In the genomic region with DNA sequence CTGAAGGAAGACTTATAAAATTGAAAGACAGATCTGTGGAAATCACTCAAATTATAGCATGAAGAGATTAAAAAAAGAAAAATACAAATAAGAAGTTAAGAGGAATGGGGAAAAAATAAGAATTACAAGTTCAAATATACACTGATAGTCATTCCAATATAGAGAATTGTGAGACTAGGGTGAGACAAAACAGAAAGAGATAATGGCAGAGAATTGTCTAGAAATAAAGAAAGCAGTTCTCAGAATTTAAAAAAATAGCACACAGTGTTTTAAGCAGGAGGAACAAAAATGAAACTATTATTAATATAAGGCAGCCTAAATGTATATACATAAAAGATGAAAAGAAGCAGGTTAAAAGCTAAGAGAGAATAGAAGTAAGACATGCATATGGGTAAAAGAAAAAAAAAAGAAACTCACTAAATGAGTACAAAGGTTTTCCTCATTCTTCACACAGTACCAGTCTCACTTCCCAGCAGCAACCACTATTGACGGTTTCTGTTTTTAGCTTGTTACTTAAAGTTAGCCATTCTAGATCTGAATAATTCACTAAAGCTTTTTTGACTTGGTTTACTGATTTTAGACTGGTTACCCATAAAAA, we compare ENCODE assay signal across 15 cellular contexts. TPM values are rescaled to one million over a fixed set of nuclear protein-coding genes. Genes with fewer than 3 reads are reported as not detected.
DNase-seq lines count a peak whose midpoint lies in the region; ATAC-seq and FAIRE-seq lines count a peak whose summit lies in the region.
"Had no signal": no experiment of that assay in that cellular context is flagged by ENCODE, and none has a peak within 500 bp of the region (broad histone marks: within the 10 kb centered on the region; RNA-seq: fewer than 3 reads in every experiment).

No MANE protein-coding gene starts in this region.

- peak; percentile 51 for FAIRE-seq in islet of Langerhans (lab: Jason Lieb, UNC)
- FAIRE-seq: urothelium cell line had no signal

- peaks cover 0 to 17% of the 10 kb centered on the region in 2 donors for H3K36me3 Mint-ChIP-seq in activated naive CD4-positive, alpha-beta T cell treated with anti-CD3 and anti-CD28 coated beads, Interleukin-2, amount 50 U/mL, for 72 hours
- no peaks in the 10 kb centered on the region for H3K36me3 Mint-ChIP-seq in T-helper 2 cell treated with Interferon-gamma antibody and Interleukin-4, amounts not matched to agents 5 μg/mL and 100 μg/mL, for 36 hours (ENCODE audit: low read depth)
- H3K36me3 Mint-ChIP-seq: neural progenitor cell had no signal

- no peak overlapping the region for H3K4me3 Mint-ChIP-seq in T-helper 2 cell treated with Interferon-gamma antibody and Interleukin-4, amounts not matched to agents 5 μg/mL and 100 μg/mL, for 36 hours
- H3K4me3 Mint-ChIP-seq: neural progenitor cell, T-helper 17 cell had no signal

- peaks cover 2% of the 10 kb centered on the region for H3K4me1 Mint-ChIP-seq in T-helper 2 cell treated with Interferon-gamma antibody and Interleukin-4, amounts not matched to agents 5 μg/mL and 100 μg/mL, for 36 hours (ENCODE audit: low read depth)
- H3K4me1 Mint-ChIP-seq: neural progenitor cell had no signal

- H3K27ac Mint-ChIP-seq in activated naive CD4-positive, alpha-beta T cell treated with anti-CD3 and anti-CD28 coated beads, Interleukin-2, amount 50 U/mL, for 72 hours = no peak overlapping the region
- H3K27ac Mint-ChIP-seq in T-helper 2 cell treated with Interferon-gamma antibody and Interleukin-4, amounts not matched to agents 5 μg/mL and 100 μg/mL, for 36 hours = no peak overlapping the region
- H3K27ac Mint-ChIP-seq: neural progenitor cell, T-helper 17 cell had no signal

- ATAC-seq in activated naive CD4-positive, alpha-beta T cell treated with anti-CD3 and anti-CD28 coated beads, Interleukin-2, amount 50 U/mL, for 72 hours = peak; percentile 64 to 98
- ATAC-seq in GM21367 (IDR thresholded peaks at IDR 0.05; ENCODE audit: unreplicated experiment) (peak; percentile 56), HG03025 (IDR thresholded peaks at IDR 0.05; ENCODE audit: low FRiP score, unreplicated experiment) (peak; percentile 82)
- ATAC-seq: T-helper 17 cell had no signal

- peaks cover 0 to 15% of the 10 kb centered on the region in 2 donors for H3K9me3 Mint-ChIP-seq in activated naive CD4-positive, alpha-beta T cell treated with anti-CD3 and anti-CD28 coated beads, Interleukin-2, amount 50 U/mL, for 72 hours
- H3K9me3 Mint-ChIP-seq in T-helper 2 cell treated with Interferon-gamma antibody and Interleukin-4, amounts not matched to agents 5 μg/mL and 100 μg/mL, for 36 hours = no peaks in the 10 kb centered on the region
- H3K9me3 Mint-ChIP-seq: neural progenitor cell had no signal

- DNase-seq in activated naive CD4-positive, alpha-beta T cell treated with anti-CD3 and anti-CD28 coated beads, Interleukin-2, amount 50 U/mL, for 72 hours (ENCODE audit: low spot score in 2 of 2) = no peak
- DNase-seq in activated naive CD4-positive, alpha-beta T cell treated with anti-CD3 and anti-CD28 coated beads, Interleukin-2, amount 50 U/mL, for 16 hours = no peak
- no peak for DNase-seq in GM03348 (ENCODE audit: low spot score)
- DNase-seq in hepatic stellate cell (ENCODE audit: low spot score) = no peak
- DNase-seq in T-helper 2 cell treated with Interferon-gamma antibody and Interleukin-4, amounts not matched to agents 5 μg/mL and 100 μg/mL, for 36 hours (ENCODE audit: low spot score) = no peak
- DNase-seq: activated CD8-positive, alpha-beta memory T cell treated with anti-CD3 and anti-CD28 coated beads, Interleukin-2, amount 50 U/mL, for 48 hours; glutamatergic neuron; left ventricle myocardium inferior; T-helper 17 cell had no signal

- H3K27me3 Mint-ChIP-seq in T-helper 2 cell treated with Interferon-gamma antibody and Interleukin-4, amounts not matched to agents 5 μg/mL and 100 μg/mL, for 36 hours (ENCODE audit: low read depth) = peaks cover 7% of the 10 kb centered on the region

RNA-seq across cellular contexts. Expression of gene SLC38A4, which starts 31.1 kb away (rescaled TPM):
- not detected for total RNA-seq in activated naive CD4-positive, alpha-beta T cell treated with anti-CD3 and anti-CD28 coated beads, Interleukin-2, amount 50 U/mL, for 72 hours
- total RNA-seq: OCI-LY7, T-helper 17 cell had no signal
